ENCODE assay signal across 8 cellular contexts in the genomic region with DNA sequence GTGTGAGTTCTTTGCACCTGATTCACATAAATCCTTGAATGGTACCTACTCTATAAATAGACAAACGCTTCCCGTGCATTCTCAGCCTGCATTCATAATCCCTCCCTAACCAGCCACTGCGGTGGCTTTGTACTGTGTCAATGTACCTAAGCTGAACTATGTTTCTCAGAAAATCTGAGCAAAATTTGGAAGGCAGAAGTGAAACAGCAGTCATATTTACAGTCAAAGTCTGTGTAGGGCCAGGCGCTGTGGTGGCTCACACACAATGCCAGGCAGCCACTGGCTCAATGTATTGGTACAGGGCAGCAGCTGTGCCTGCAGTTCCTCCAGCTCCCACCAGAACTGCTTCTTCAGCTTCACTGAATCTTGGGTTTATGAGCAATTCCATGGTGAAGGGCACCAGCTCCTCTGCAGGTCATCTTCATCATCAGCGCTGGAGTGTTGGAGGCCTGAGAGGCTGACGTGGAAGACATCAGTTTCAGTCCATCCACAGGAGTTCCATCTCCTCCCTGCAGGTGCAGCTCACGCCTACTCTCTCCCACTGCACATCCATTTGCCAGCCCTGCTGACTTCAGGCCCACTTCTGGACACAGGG. TPM values are rescaled to one million over a fixed set of nuclear protein-coding genes. Genes with fewer than 3 reads are reported as not detected.
DNase-seq lines count a peak whose midpoint lies in the region; ATAC-seq and TF ChIP-seq lines count a peak whose summit lies in the region.

No MANE protein-coding gene starts in this region.

- H3K4me2 ChIP-seq in GM23338 (no peak overlapping the region), KMS-11 (peak overlapping the region; percentile 98)

- DNase-seq in NCI-H2171 treated with DMSO at 0.1 percent for 48 hours (lab: John Stamatoyannopoulos, UW) (peak; percentile 2), NCI-H2171 (lab: John Stamatoyannopoulos, UW) (no peak), GM23338 (ENCODE audit: low spot score) (peak; percentile 50), natural killer cell (no peak), GOT3 (lab: John Stamatoyannopoulos, UW) (no peak)
- peak in 1 of 2 donors; percentile 49 for DNase-seq in activated naive CD4-positive, alpha-beta T cell treated with anti-CD3 and anti-CD28 coated beads, Interleukin-2, amount 50 U/mL, for 72 hours (ENCODE audit: low spot score in 2 of 2)
- DNase-seq in effector CD8-positive, alpha-beta T cell (lab: John Stamatoyannopoulos, UW) = no peak

- H3K27ac Mint-ChIP-seq in GM23338 (no peak overlapping the region), natural killer cell (no peak overlapping the region)
- peak overlapping the region in 1 of 2 donors; percentile 0 for H3K27ac Mint-ChIP-seq in activated naive CD4-positive, alpha-beta T cell treated with anti-CD3 and anti-CD28 coated beads, Interleukin-2, amount 50 U/mL, for 72 hours

- H3K27me3 ChIP-seq in GM23338 (ENCODE audit: insufficient read depth) (no peaks in the 10 kb centered on the region), KMS-11 (ENCODE audit: insufficient read depth, low read depth) (no peaks in the 10 kb centered on the region)

- TF ChIP-seq CTCF in GM23338 (conservative IDR thresholded peaks at IDR 0.05; ENCODE audit: low read depth in 2 of 2) (no peak; a peak in 1 of 4 replicates), KMS-11 (conservative IDR thresholded peaks at IDR 0.05; ENCODE audit: low read depth, low read length) (peak; percentile 66), natural killer cell (IDR thresholded peaks at IDR 0.05) (no peak)

- no peaks in the 10 kb centered on the region for H3F3A ChIP-seq in GM23338 (replicated peaks; ENCODE audit: low read depth)

- H3K9me2 ChIP-seq in GM23338 (ENCODE audit: insufficient read depth) = 0 out of 2 replicates have a peak, but pooled peaks cover 3% of the 10 kb centered on the region

- H3K9me3 Mint-ChIP-seq in GM23338 = peaks cover 6% of the 10 kb centered on the region; the same call in 1 of the 3 replicates
- peaks cover 0 to 5% of the 10 kb centered on the region in 2 donors for H3K9me3 Mint-ChIP-seq in activated naive CD4-positive, alpha-beta T cell treated with anti-CD3 and anti-CD28 coated beads, Interleukin-2, amount 50 U/mL, for 72 hours
- no peaks in the 10 kb centered on the region for H3K9me3 Mint-ChIP-seq in natural killer cell

- peaks cover 4% of the 10 kb centered on the region; the same call in 1 of the 3 replicates for H3K36me3 Mint-ChIP-seq in GM23338 (ENCODE audit: low read depth)
- H3K36me3 Mint-ChIP-seq in activated naive CD4-positive, alpha-beta T cell treated with anti-CD3 and anti-CD28 coated beads, Interleukin-2, amount 50 U/mL, for 72 hours = peaks cover 4 to 19% of the 10 kb centered on the region in 2 donors
- no peaks in the 10 kb centered on the region for H3K36me3 Mint-ChIP-seq in natural killer cell

- no peak overlapping the region for H3K27ac ChIP-seq in GM23338 (ENCODE audit: low read depth)
- peak overlapping the region; percentile 69 for H3K27ac ChIP-seq in KMS-11

- peaks cover 8% of the 10 kb centered on the region for H3K27me3 Mint-ChIP-seq in GM23338 (ENCODE audit: insufficient read depth, low read depth, poor library complexity)
- H3K27me3 Mint-ChIP-seq in natural killer cell (ENCODE audit: low read depth in 2 of 2) = peaks cover 0 to 3% of the 10 kb centered on the region in 2 donors

- H3K4me3 Mint-ChIP-seq in GM23338 (no peak overlapping the region), natural killer cell (no peak overlapping the region)

- H3K36me3 ChIP-seq in GM23338 (ENCODE audit: insufficient read depth) (no peaks in the 10 kb centered on the region), KMS-11 (ENCODE audit: insufficient read depth) (no peaks in the 10 kb centered on the region)

- H3K9ac ChIP-seq in KMS-11 = peak overlapping the region; percentile 14; the same call in 1 of the 2 replicates

- ATAC-seq in GM23338 (peak; percentile 98), natural killer cell (peak; percentile 32 to 54 (median 50))
- peak; percentile 85 to 98 for ATAC-seq in activated naive CD4-positive, alpha-beta T cell treated with anti-CD3 and anti-CD28 coated beads, Interleukin-2, amount 50 U/mL, for 72 hours

- intact Hi-C loops in natural killer cell (cut with micrococcal nuclease) = no loop called here

- H4K20me1 ChIP-seq in GM23338 (replicated peaks; ENCODE audit: insufficient read depth) (no peaks in the 10 kb centered on the region), KMS-11 (ENCODE audit: insufficient read depth) (no peaks in the 10 kb centered on the region)

- H2AFZ ChIP-seq in GM23338 (peak overlapping the region; percentile 56; the same call in 1 of the 2 replicates), KMS-11 (ENCODE audit: low read depth) (peak overlapping the region; percentile 68)

- H3K79me2 ChIP-seq in GM23338 (replicated peaks; ENCODE audit: insufficient read depth) (no peaks in the 10 kb centered on the region), KMS-11 (ENCODE audit: insufficient read depth, low read depth) (no peaks in the 10 kb centered on the region)

- no peak overlapping the region for H3K4me3 ChIP-seq in GM23338
- no peak overlapping the region for H3K4me3 ChIP-seq in KMS-11 (IDR thresholded peaks at IDR 0.05; ENCODE audit: insufficient read depth, low read depth, low read length)

- H3K4me1 ChIP-seq in GM23338 (ENCODE audit: insufficient read depth) (peaks cover 3% of the 10 kb centered on the region), KMS-11 (ENCODE audit: low read depth, poor library complexity, severe bottlenecking) (peaks cover 31% of the 10 kb centered on the region)

- peaks cover 1% of the 10 kb centered on the region; the same call in 1 of the 3 replicates for H3K4me1 Mint-ChIP-seq in GM23338
- peaks cover 17 to 22% of the 10 kb centered on the region in 2 donors for H3K4me1 Mint-ChIP-seq in natural killer cell

TF ChIP-seq in GM23338, 12 proteins besides CTCF, POLR2A, EP300 and RAD21 (continues in another document):
- TF ChIP-seq NANOG (IDR thresholded peaks at IDR 0.05; ENCODE audit: borderline replicate concordance) (no peak), EZH2 (IDR thresholded peaks at IDR 0.05; ENCODE audit: low read depth, unreplicated experiment) (no peak), CREB1 (CRISPR knock-in tag; IDR thresholded peaks at IDR 0.05; ENCODE audit: low read depth) (no peak)
- TF ChIP-seq, protein P1, sequence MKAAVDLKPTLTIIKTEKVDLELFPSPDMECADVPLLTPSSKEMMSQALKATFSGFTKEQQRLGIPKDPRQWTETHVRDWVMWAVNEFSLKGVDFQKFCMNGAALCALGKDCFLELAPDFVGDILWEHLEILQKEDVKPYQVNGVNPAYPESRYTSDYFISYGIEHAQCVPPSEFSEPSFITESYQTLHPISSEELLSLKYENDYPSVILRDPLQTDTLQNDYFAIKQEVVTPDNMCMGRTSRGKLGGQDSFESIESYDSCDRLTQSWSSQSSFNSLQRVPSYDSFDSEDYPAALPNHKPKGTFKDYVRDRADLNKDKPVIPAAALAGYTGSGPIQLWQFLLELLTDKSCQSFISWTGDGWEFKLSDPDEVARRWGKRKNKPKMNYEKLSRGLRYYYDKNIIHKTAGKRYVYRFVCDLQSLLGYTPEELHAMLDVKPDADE (IDR thresholded peaks at IDR 0.05) = no peak

RNA-seq across cellular contexts. Expression of gene IRF2, which starts 32.3 kb away (rescaled TPM):
- total RNA-seq in GM23338 (2014; rRNA removed; shearing (Covaris generic)) = 14.1 and 14.7 TPM in 2 replicates
- 13.6 and 15.0 TPM in 2 replicates for polyA plus RNA-seq in GM23338 (2016; fragmentation: Nextera tagmentation; extraction: Ambion mirVana)
- 10 to 100 TPM; 52.7 to 56.8 TPM for total RNA-seq in activated naive CD4-positive, alpha-beta T cell treated with anti-CD3 and anti-CD28 coated beads, Interleukin-2, amount 50 U/mL, for 72 hours
- total RNA-seq in natural killer cell = 10 to 100 TPM; 50.6 to 68.5 (median 59.8) TPM

Comparison
In these comparisons a context has a peak if more than half of its experiments do, and no peak if none do; other contexts are left out.
1. DNase-seq: peak in NCI-H2171 treated with DMSO at 0.1 percent for 48 hours (single experiment) and GM23338 (single experiment); none in NCI-H2171 (single experiment), natural killer cell (single experiment), GOT3 (single experiment) and effector CD8-positive, alpha-beta T cell (single experiment).
2. Peak in every context shown above with its lines, with median percentiles within 50 percentile points of each other: ATAC-seq.